ENCODE assay signal across 1 cellular context in the genomic region with DNA sequence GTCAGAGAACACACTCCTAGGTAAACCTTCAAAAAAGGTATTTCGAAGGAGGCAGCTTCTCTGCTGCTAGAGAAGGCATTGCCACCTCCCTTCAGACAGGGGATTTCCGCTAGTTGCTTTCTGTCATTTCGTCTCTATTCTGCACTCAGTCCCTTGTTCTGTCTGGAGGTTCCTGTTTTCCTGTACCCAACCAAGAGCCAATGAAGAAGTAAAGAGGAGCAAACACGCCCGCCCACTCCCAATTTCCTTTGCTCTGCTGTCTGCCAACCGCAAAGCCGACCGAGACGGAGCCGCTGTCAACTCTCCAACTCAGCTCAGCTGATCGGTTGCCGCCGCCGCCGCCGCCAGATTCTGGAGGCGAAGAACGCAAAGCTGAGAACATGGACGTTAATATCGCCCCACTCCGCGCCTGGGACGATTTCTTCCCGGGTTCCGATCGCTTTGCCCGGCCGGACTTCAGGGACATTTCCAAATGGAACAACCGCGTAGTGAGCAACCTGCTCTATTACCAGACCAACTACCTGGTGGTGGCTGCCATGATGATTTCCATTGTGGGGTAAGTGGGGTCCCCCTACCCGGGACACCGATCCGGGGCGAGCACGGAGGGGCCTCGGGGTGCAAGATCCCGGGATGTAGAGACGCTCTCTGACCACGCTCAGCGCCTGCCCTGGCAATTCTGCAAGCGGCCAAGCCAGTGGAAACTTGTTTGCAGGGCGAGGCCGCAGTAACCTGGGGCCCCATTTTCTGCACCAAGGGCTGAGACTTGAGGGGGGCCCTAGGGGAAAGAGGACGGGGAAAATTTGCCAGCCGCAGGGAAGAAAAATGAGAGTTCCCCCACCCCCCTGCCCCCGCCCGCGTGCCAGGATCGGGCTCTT.
TF ChIP-seq lines count a peak whose summit lies in the region.

A gene with protein sequence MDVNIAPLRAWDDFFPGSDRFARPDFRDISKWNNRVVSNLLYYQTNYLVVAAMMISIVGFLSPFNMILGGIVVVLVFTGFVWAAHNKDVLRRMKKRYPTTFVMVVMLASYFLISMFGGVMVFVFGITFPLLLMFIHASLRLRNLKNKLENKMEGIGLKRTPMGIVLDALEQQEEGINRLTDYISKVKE (plus strand): TSS at position 270 of the 875 bp plus-strand sequence. CDS start 111 bp downstream, at position 381.

TF ChIP-seq in H1, 55 proteins besides CTCF, POLR2A, EP300 and RAD21 (continued from another document):
- TF ChIP-seq CBX5 (IDR thresholded peaks at IDR 0.05; ENCODE audit: low read depth, low read length), result no peak
- TF ChIP-seq EZH2 (IDR thresholded peaks at IDR 0.05; ENCODE audit: low read depth, low read length, severe bottlenecking), result no peak
